In genomic region chr17:63967953-63968352, GRCh38 we compare ENCODE assay signal across 22 cellular contexts. TPM values are rescaled to one million over a fixed set of nuclear protein-coding genes. Genes with fewer than 3 reads are reported as not detected.
DNase-seq lines count a peak whose midpoint lies in the region; TF ChIP-seq lines count a peak whose summit lies in the region.
"Had no signal": no experiment of that assay in that cellular context is flagged by ENCODE, and none has a peak within 500 bp of the region (broad histone marks: within the 10 kb centered on the region; RNA-seq: fewer than 3 reads in every experiment).

No MANE protein-coding gene starts in this region.

- no peak overlapping the region for H3K9ac ChIP-seq in skeletal muscle tissue (ENCODE audit: low read depth in 1 of 3, low read length in 3 of 3)

- H3K9me3 ChIP-seq in skeletal muscle tissue (ENCODE audit: control insufficient read depth in 3 of 3, low read length in 3 of 3) (no peaks in the 10 kb centered on the region), hepatocyte (ENCODE audit: low read depth) (no peaks in the 10 kb centered on the region)
- H3K9me3 ChIP-seq: Caco-2, esophagus muscularis mucosa, thoracic aorta had no signal

- peak overlapping the region; percentile 38 for H3K27ac ChIP-seq in skeletal muscle tissue (ENCODE audit: low read depth, low read length)
- no peak overlapping the region for H3K27ac ChIP-seq in hepatocyte
- H3K27ac ChIP-seq: esophagus muscularis mucosa, skin epidermis, thoracic aorta had no signal

- H3K9me2 ChIP-seq in hepatocyte (replicated peaks; ENCODE audit: insufficient read depth), result no peaks in the 10 kb centered on the region

- no peaks in the 10 kb centered on the region for H3K79me2 ChIP-seq in hepatocyte

- H3K36me3 ChIP-seq in skeletal muscle tissue (ENCODE audit: control insufficient read depth in 3 of 3, insufficient read depth in 3 of 3, low read length in 3 of 3), result peaks cover 40 to 57% (median 49%) of the 10 kb centered on the region in 3 donors
- no peaks in the 10 kb centered on the region for H3K36me3 ChIP-seq in hepatocyte (replicated peaks; ENCODE audit: insufficient read depth, low read depth)
- H3K36me3 ChIP-seq: esophagus muscularis mucosa, thoracic aorta had no signal

- 96% methylated on average over 19 of the region's 19 CpGs for WGBS in hepatocyte (ENCODE audit: low lambda C conversion rate, missing lambda C conversion rate)

- H3K27me3 ChIP-seq in skeletal muscle tissue (ENCODE audit: control insufficient read depth in 3 of 3, insufficient read depth in 3 of 3, low read length in 3 of 3) (no peaks in the 10 kb centered on the region), hepatocyte (no peaks in the 10 kb centered on the region)

- intact Hi-C loops in cardiac septum (cut with DNase I), result no loop called here

- peak; percentile 26 for DNase-seq in stimulated activated CD4-positive, alpha-beta T cell treated with anti-CD3 and anti-CD28 coated beads, Interleukin-15, amount 100 ng/mL, for 24 hours
- DNase-seq in stimulated activated CD4-positive, alpha-beta T cell treated with anti-CD3 and anti-CD28 coated beads, Interleukin-2, amount 100 ng/mL, for 48 hours, result no peak
- DNase-seq in RKO (ENCODE audit: low spot score) (peak; percentile 63), hepatocyte (ENCODE audit: low spot score) (no peak), cardiac septum (ENCODE audit: low spot score) (no peak)
- DNase-seq: activated CD8-positive, alpha-beta memory T cell treated with anti-CD3 and anti-CD28 coated beads for 24 hours; activated gamma-delta T cell; Caco-2; effector CD8-positive, alpha-beta T cell; H7; left colon; NCI-H2029; posterior cingulate gyrus had no signal

- no peak overlapping the region for H3K4me3 ChIP-seq in skeletal muscle tissue (ENCODE audit: low read length in 3 of 3)
- H3K4me3 ChIP-seq in hepatocyte, result no peak overlapping the region
- H3K4me3 ChIP-seq: esophagus muscularis mucosa, skin epidermis, thoracic aorta had no signal

- no peak overlapping the region for H2AFZ ChIP-seq in hepatocyte

- H3K4me1 ChIP-seq in skeletal muscle tissue (ENCODE audit: control insufficient read depth in 3 of 3, insufficient read depth in 3 of 3, low read length in 3 of 3) (peaks cover 21 to 46% (median 23%) of the 10 kb centered on the region in 3 donors), hepatocyte (ENCODE audit: insufficient read depth) (no peaks in the 10 kb centered on the region)
- H3K4me1 ChIP-seq: Caco-2 had no signal

- no peaks in the 10 kb centered on the region for H4K20me1 ChIP-seq in hepatocyte (ENCODE audit: insufficient read depth, poor library complexity, severe bottlenecking)

- H3K4me2 ChIP-seq in hepatocyte, result no peak overlapping the region

- no peak for TF ChIP-seq CTCF in hepatocyte (IDR thresholded peaks at IDR 0.05; ENCODE audit: poor library complexity)

RNA-seq across cellular contexts. Expression of gene SCN4A, which starts 4.8 kb away (rescaled TPM):
- total RNA-seq in skeletal muscle tissue (32.9 TPM), hepatocyte (under 0.01 and 0.07 TPM in 2 replicates), cardiac septum (0.22 TPM)
- polyA plus RNA-seq in hepatocyte, result not detected in 2 replicates
- total RNA-seq: Caco-2, glomerular endothelial cell had no signal

RNA-seq across cellular contexts. Expression of gene PRR29, which starts 30.2 kb away (rescaled TPM):
- not detected for total RNA-seq in skeletal muscle tissue
- 0.13 and 0.36 TPM in 2 replicates for total RNA-seq in hepatocyte
- polyA plus RNA-seq in hepatocyte, result 0.62 and 1.4 TPM in 2 replicates
- 0.51 TPM for total RNA-seq in cardiac septum
- total RNA-seq: Caco-2, NCI-H460, thoracic aorta had no signal

RNA-seq across cellular contexts. Expression of gene CD79B, which starts 35.8 kb away (rescaled TPM):
- total RNA-seq in skeletal muscle tissue (2.1 TPM), hepatocyte (0.57 TPM in 1 of 2 replicates, not detected in the other), cardiac septum (2.7 TPM)
- polyA plus RNA-seq in hepatocyte, result 1.2 TPM in 2 replicates
- total RNA-seq: Caco-2, cerebellum, mesothelial cell of epicardium, NCI-H460 had no signal

RNA-seq across cellular contexts. Expression of gene GH1, which starts 49.3 kb away (rescaled TPM):
- total RNA-seq in skeletal muscle tissue (not detected), hepatocyte (not detected in 2 replicates), cardiac septum (not detected)
- not detected in 2 replicates for polyA plus RNA-seq in hepatocyte
- total RNA-seq: astrocyte, Caco-2, cerebellum, esophagus muscularis mucosa, glomerular endothelial cell, H7, left colon, mesothelial cell of epicardium, NCI-H460, thoracic aorta had no signal

RNA-seq across cellular contexts. Expression of gene ICAM2, which starts 52.5 kb away (rescaled TPM):
- total RNA-seq in skeletal muscle tissue (43.3 TPM), hepatocyte (6.0 and 8.4 TPM in 2 replicates), cardiac septum (22.0 TPM)
- polyA plus RNA-seq in hepatocyte, result 2.7 and 3.4 TPM in 2 replicates
- total RNA-seq: astrocyte, NCI-H460 had no signal

Comparison
In these comparisons a context has a peak if more than half of its experiments do, and no peak if none do; other contexts are left out.
1. DNase-seq: peak in stimulated activated CD4-positive, alpha-beta T cell treated with anti-CD3 and anti-CD28 coated beads, Interleukin-15, amount 100 ng/mL, for 24 hours (single experiment) and RKO (single experiment); none in stimulated activated CD4-positive, alpha-beta T cell treated with anti-CD3 and anti-CD28 coated beads, Interleukin-2, amount 100 ng/mL, for 48 hours (0 of 2), hepatocyte (single experiment) and cardiac septum (single experiment).
2. RNA of gene SCN4A, which starts 4.8 kb away (total RNA-seq): 32.9 TPM in skeletal muscle tissue (single experiment); 0.22 TPM in cardiac septum (single experiment) and under 0.01 to 0.07 TPM in hepatocyte; every median in the first group is over 10 times any median in the second.